10 cellular contexts compared by ENCODE assay signal in genomic region chr2:20599861-20600461, GRCh38. TPM values are rescaled to one million over a fixed set of nuclear protein-coding genes. Genes with fewer than 3 reads are reported as not detected.
DNase-seq lines count a peak whose midpoint lies in the region; ATAC-seq and TF ChIP-seq lines count a peak whose summit lies in the region.
"Had no signal": no experiment of that assay in that cellular context is flagged by ENCODE, and none has a peak within 500 bp of the region (broad histone marks: within the 10 kb centered on the region; RNA-seq: fewer than 3 reads in every experiment).

No MANE protein-coding gene starts in this region.

- H2AFZ ChIP-seq in neuron (ENCODE audit: low read depth, low read length): no peak overlapping the region

- no peaks in the 10 kb centered on the region for H3K9me3 Mint-ChIP-seq in activated naive CD4-positive, alpha-beta T cell treated with anti-CD3 and anti-CD28 coated beads, Interleukin-2, amount 10 ng/mL, durations not matched to agents 7 days and 5 days
- H3K9me3 Mint-ChIP-seq in activated naive CD4-positive, alpha-beta T cell treated with anti-CD3 and anti-CD28 coated beads for 36 hours: no peaks in the 10 kb centered on the region

- DNase-seq in activated naive CD4-positive, alpha-beta T cell treated with anti-CD3 and anti-CD28 coated beads, Interleukin-2, amount 10 ng/mL, durations not matched to agents 7 days and 5 days: peak; percentile 18
- DNase-seq in activated naive CD4-positive, alpha-beta T cell treated with anti-CD3 and anti-CD28 coated beads for 36 hours: no peak
- DNase-seq in heart left ventricle (peak in 1 of 5 donors; percentile 19), vagina (ENCODE audit: extremely low spot score in 2 of 2) (no peak)
- DNase-seq in stimulated activated CD4-positive, alpha-beta T cell treated with anti-CD3 and anti-CD28 coated beads, Interleukin-4, amount 100 ng/mL, for 1 hour: no peak
- DNase-seq: ACHN, activated gamma-delta T cell had no signal

- no peak for ATAC-seq in heart left ventricle
- no peak for ATAC-seq in GM18519 (IDR thresholded peaks at IDR 0.05; ENCODE audit: low FRiP score, unreplicated experiment)
- no peak for ATAC-seq in HG03108 (IDR thresholded peaks at IDR 0.05; ENCODE audit: unreplicated experiment)

- no peaks in the 10 kb centered on the region for H3K9me3 ChIP-seq in heart left ventricle
- H3K9me3 ChIP-seq in neuron (ENCODE audit: low read length): no peaks in the 10 kb centered on the region
- no peaks in the 10 kb centered on the region for H3K9me3 ChIP-seq in vagina

- H3K27ac ChIP-seq in heart left ventricle (peak overlapping the region; percentile 70 to 92 (median 83)), vagina (peak overlapping the region; percentile 46)

- H3K4me3 Mint-ChIP-seq in activated naive CD4-positive, alpha-beta T cell treated with anti-CD3 and anti-CD28 coated beads, Interleukin-2, amount 10 ng/mL, durations not matched to agents 7 days and 5 days: no peak overlapping the region
- no peak overlapping the region for H3K4me3 Mint-ChIP-seq in activated naive CD4-positive, alpha-beta T cell treated with anti-CD3 and anti-CD28 coated beads for 36 hours

- intact Hi-C loops in activated naive CD4-positive, alpha-beta T cell treated with anti-CD3 and anti-CD28 coated beads for 36 hours (cut with micrococcal nuclease): no loop called here
- intact Hi-C loops in heart left ventricle (cut with DNase I): loop anchor here in 8 of 10 donors (1.0 to 10.0 kb wide), 10 partner anchors 17 to 155 kb away; partner anchors contain the start of gene RHOB (in 1 of the 8)
- intact Hi-C loops in vagina (cut with DNase I): loop anchor here (1.0 kb wide), 1 partner anchor 20 kb away; no protein-coding TSS in a partner anchor

- 65 to 78% (median 75%) methylated on average over 10 of the region's 10 CpGs for WGBS in heart left ventricle, 4 donors

- H3K4me1 Mint-ChIP-seq in activated naive CD4-positive, alpha-beta T cell treated with anti-CD3 and anti-CD28 coated beads, Interleukin-2, amount 10 ng/mL, durations not matched to agents 7 days and 5 days: no peaks in the 10 kb centered on the region
- H3K4me1 Mint-ChIP-seq in activated naive CD4-positive, alpha-beta T cell treated with anti-CD3 and anti-CD28 coated beads for 36 hours (ENCODE audit: low read depth): no peaks in the 10 kb centered on the region

- H3K27me3 ChIP-seq in heart left ventricle (no peaks in the 10 kb centered on the region), neuron (ENCODE audit: insufficient read depth, low read length) (no peaks in the 10 kb centered on the region), vagina (no peaks in the 10 kb centered on the region)

- H3K4me3 ChIP-seq in heart left ventricle (no peak overlapping the region), neuron (ENCODE audit: low read length) (peak overlapping the region; percentile 0), vagina (no peak overlapping the region)

- H3K36me3 ChIP-seq in heart left ventricle (no peaks in the 10 kb centered on the region), neuron (ENCODE audit: insufficient read depth, low read length) (no peaks in the 10 kb centered on the region), vagina (no peaks in the 10 kb centered on the region)

- TF ChIP-seq POLR2A in heart left ventricle (IDR thresholded peaks at IDR 0.05) (no peak), vagina (IDR thresholded peaks at IDR 0.05) (no peak)

- CTCF ChIA-PET in activated naive CD4-positive, alpha-beta T cell treated with anti-CD3 and anti-CD28 coated beads, Interleukin-2, amount 10 ng/mL, durations not matched to agents 7 days and 5 days (lab: Charles Lee): no interaction called here
- CTCF ChIA-PET in activated naive CD4-positive, alpha-beta T cell treated with anti-CD3 and anti-CD28 coated beads for 36 hours (lab: Charles Lee): no interaction called here

- H3K27me3 Mint-ChIP-seq in activated naive CD4-positive, alpha-beta T cell treated with anti-CD3 and anti-CD28 coated beads, Interleukin-2, amount 10 ng/mL, durations not matched to agents 7 days and 5 days: no peaks in the 10 kb centered on the region
- H3K27me3 Mint-ChIP-seq in activated naive CD4-positive, alpha-beta T cell treated with anti-CD3 and anti-CD28 coated beads for 36 hours (ENCODE audit: low read depth): no peaks in the 10 kb centered on the region

- no peaks in the 10 kb centered on the region for H3K36me3 Mint-ChIP-seq in activated naive CD4-positive, alpha-beta T cell treated with anti-CD3 and anti-CD28 coated beads, Interleukin-2, amount 10 ng/mL, durations not matched to agents 7 days and 5 days
- no peaks in the 10 kb centered on the region for H3K36me3 Mint-ChIP-seq in activated naive CD4-positive, alpha-beta T cell treated with anti-CD3 and anti-CD28 coated beads for 36 hours (ENCODE audit: low read depth)

- H3K4me1 ChIP-seq in heart left ventricle: peaks cover 13 to 75% (median 59%) of the 10 kb centered on the region in 12 donors
- H3K4me1 ChIP-seq in neuron (ENCODE audit: insufficient read depth, low read length): peaks cover 57% of the 10 kb centered on the region
- H3K4me1 ChIP-seq in vagina: peaks cover 66% of the 10 kb centered on the region

- TF ChIP-seq CTCF in heart left ventricle (IDR thresholded peaks at IDR 0.05) (no peak), vagina (IDR thresholded peaks at IDR 0.05) (no peak)

- H3K27ac Mint-ChIP-seq in activated naive CD4-positive, alpha-beta T cell treated with anti-CD3 and anti-CD28 coated beads, Interleukin-2, amount 10 ng/mL, durations not matched to agents 7 days and 5 days: no peak overlapping the region
- H3K27ac Mint-ChIP-seq in activated naive CD4-positive, alpha-beta T cell treated with anti-CD3 and anti-CD28 coated beads for 36 hours: no peak overlapping the region

RNA-seq across cellular contexts. Expression of gene HS1BP3, which starts 50.9 kb away (rescaled TPM):
- total RNA-seq in activated naive CD4-positive, alpha-beta T cell treated with anti-CD3 and anti-CD28 coated beads for 36 hours: 1 to 10 TPM; 6.0 to 6.1 TPM
- 10 to 100 TPM; 12.7 to 23.7 (median 17.9) TPM for total RNA-seq in heart left ventricle
- polyA plus RNA-seq in heart left ventricle: 10 to 100 TPM; 21.0 to 23.7 TPM
- 23.1 TPM for total RNA-seq in vagina
